Comparison of ENCODE assay signal across 1 cellular context in genomic region chr1:181088079-181089016, GRCh38.
A peak's percentile ranks its signal among the peaks of the same experiment; 100 is the strongest.
TF ChIP-seq lines count a peak whose summit lies in the region.

Gene IER5 (plus strand): TSS chr1:181088700. CDS start chr1:181088903, 203 bp downstream.

TF ChIP-seq in HepG2, 621 proteins besides CTCF, POLR2A, EP300 and RAD21 (continued from another document and continues in another):
- no peak for TF ChIP-seq ZNF691 (CRISPR knock-in tag; IDR thresholded peaks at IDR 0.05; ENCODE audit: borderline replicate concordance, low read depth)
- no peak for TF ChIP-seq NFE2 (CRISPR knock-in tag; IDR thresholded peaks at IDR 0.05)
- TF ChIP-seq ZNF232 (CRISPR knock-in tag; IDR thresholded peaks at IDR 0.05; ENCODE audit: borderline replicate concordance) = no peak; the same call in 1 of the 2 replicates
- TF ChIP-seq ZNF746 (CRISPR knock-in tag; IDR thresholded peaks at IDR 0.05) = no peak
- TF ChIP-seq ZNF207 (IDR thresholded peaks at IDR 0.05; ENCODE audit: borderline replicate concordance) = no peak
- TF ChIP-seq PRMT3 (CRISPR knock-in tag; IDR thresholded peaks at IDR 0.05; ENCODE audit: borderline replicate concordance, low read depth) = peak; percentile 84; the same call in 1 of the 2 replicates
- TF ChIP-seq ZC3H13 (CRISPR knock-in tag; IDR thresholded peaks at IDR 0.05) = peak; percentile 65; the same call in 1 of the 2 replicates
- TF ChIP-seq PCBP1 (IDR thresholded peaks at IDR 0.05; ENCODE audit: borderline replicate concordance, low read depth, low read length) = no peak
- no peak for TF ChIP-seq NCOR1 (IDR thresholded peaks at IDR 0.05; ENCODE audit: borderline replicate concordance, low read length)
- TF ChIP-seq MED13 (CRISPR knock-in tag; IDR thresholded peaks at IDR 0.05) = no peak
- no peak for TF ChIP-seq ZNF34 (CRISPR knock-in tag; IDR thresholded peaks at IDR 0.05; ENCODE audit: borderline replicate concordance)
- no peak for TF ChIP-seq GPBP1L1 (CRISPR knock-in tag; IDR thresholded peaks at IDR 0.05)
- TF ChIP-seq ETV6 (CRISPR knock-in tag; conservative IDR thresholded peaks at IDR 0.05) = peak; percentile 64; the same call in 1 of the 2 replicates
- peak; percentile 23; the same call in 1 of the 2 replicates for TF ChIP-seq NCOA2 (CRISPR knock-in tag; IDR thresholded peaks at IDR 0.05)
- no peak for TF ChIP-seq ZBTB2 (CRISPR knock-in tag; IDR thresholded peaks at IDR 0.05; ENCODE audit: low read depth)
- TF ChIP-seq JDP2 (CRISPR knock-in tag; IDR thresholded peaks at IDR 0.05; ENCODE audit: borderline replicate concordance) = no peak
- TF ChIP-seq ZNF670 (CRISPR knock-in tag; IDR thresholded peaks at IDR 0.05; ENCODE audit: borderline replicate concordance) = no peak
- peak; percentile 82 for TF ChIP-seq SNAPC2 (CRISPR knock-in tag; IDR thresholded peaks at IDR 0.05)
- TF ChIP-seq MATR3 (CRISPR knock-in tag; IDR thresholded peaks at IDR 0.05) = no peak
- TF ChIP-seq FOXC1 (CRISPR knock-in tag; IDR thresholded peaks at IDR 0.05; ENCODE audit: borderline replicate concordance) = peak; percentile 55; the same call in 1 of the 2 replicates
- no peak for TF ChIP-seq SNAI1 (CRISPR knock-in tag; IDR thresholded peaks at IDR 0.05; ENCODE audit: borderline replicate concordance)
- TF ChIP-seq ZNF432 (CRISPR knock-in tag; IDR thresholded peaks at IDR 0.05; ENCODE audit: borderline replicate concordance) = no peak
- TF ChIP-seq FOXJ3 (CRISPR knock-in tag; IDR thresholded peaks at IDR 0.05; ENCODE audit: borderline replicate concordance) = peak; percentile 18; the same call in 1 of the 2 replicates
- TF ChIP-seq ZNF335 (CRISPR knock-in tag; IDR thresholded peaks at IDR 0.05) = peak; percentile 82
- peak; percentile 80 for TF ChIP-seq ZNF547 (CRISPR knock-in tag; IDR thresholded peaks at IDR 0.05)
- peak; percentile 34; the same call in 1 of the 2 replicates for TF ChIP-seq ZIK1 (CRISPR knock-in tag; IDR thresholded peaks at IDR 0.05; ENCODE audit: borderline replicate concordance, low read depth)
- TF ChIP-seq SP2 (CRISPR knock-in tag; IDR thresholded peaks at IDR 0.05) = peak; percentile 78
- TF ChIP-seq ZC3H4 (CRISPR knock-in tag; IDR thresholded peaks at IDR 0.05; ENCODE audit: borderline replicate concordance) = no peak
- peak; percentile 70 for TF ChIP-seq PPARG (CRISPR knock-in tag; conservative IDR thresholded peaks at IDR 0.05)
- TF ChIP-seq ZMYM4 (CRISPR knock-in tag; IDR thresholded peaks at IDR 0.05) = peak; percentile 97
- no peak for TF ChIP-seq ETS1 (CRISPR knock-in tag; IDR thresholded peaks at IDR 0.05)
- no peak for TF ChIP-seq ZNF629 (CRISPR knock-in tag; conservative IDR thresholded peaks at IDR 0.05)
- no peak for TF ChIP-seq ZNF234 (CRISPR knock-in tag; conservative IDR thresholded peaks at IDR 0.05)
- TF ChIP-seq ZNF350 (CRISPR knock-in tag; IDR thresholded peaks at IDR 0.05; ENCODE audit: borderline replicate concordance, low read depth) = peak; percentile 77; the same call in 1 of the 2 replicates
- TF ChIP-seq MTA3 (CRISPR knock-in tag; IDR thresholded peaks at IDR 0.05) = no peak
- no peak; the same call in 1 of the 2 replicates for TF ChIP-seq ZXDC (CRISPR knock-in tag; IDR thresholded peaks at IDR 0.05)
- no peak for TF ChIP-seq PAWR (CRISPR knock-in tag; IDR thresholded peaks at IDR 0.05; ENCODE audit: borderline replicate concordance)
- TF ChIP-seq KDM2A (CRISPR knock-in tag; IDR thresholded peaks at IDR 0.05; ENCODE audit: borderline replicate concordance, low read depth) = peak; percentile 87
- peak; percentile 82; the same call in 1 of the 2 replicates for TF ChIP-seq PHF21A (CRISPR knock-in tag; IDR thresholded peaks at IDR 0.05)
- 0 out of 2 replicates have a peak, but pooled peaks have one; percentile 46 for TF ChIP-seq CBFB (CRISPR knock-in tag; IDR thresholded peaks at IDR 0.05)
- TF ChIP-seq HIVEP1 (CRISPR knock-in tag; IDR thresholded peaks at IDR 0.05) = no peak
- TF ChIP-seq FOXM1 (CRISPR knock-in tag; IDR thresholded peaks at IDR 0.05) = no peak
- peak; percentile 46 for TF ChIP-seq FOXP4 (CRISPR knock-in tag; IDR thresholded peaks at IDR 0.05)
- peak; percentile 73 for TF ChIP-seq USF2 (IDR thresholded peaks at IDR 0.05; ENCODE audit: low read depth, low read length)
- TF ChIP-seq USF2 (CRISPR knock-in tag; IDR thresholded peaks at IDR 0.05; ENCODE audit: borderline replicate concordance) = peak; percentile 89; the same call in 1 of the 2 replicates
- no peak for TF ChIP-seq CHCHD3 (CRISPR knock-in tag; IDR thresholded peaks at IDR 0.05)
- no peak for TF ChIP-seq ZNF572 (CRISPR knock-in tag; IDR thresholded peaks at IDR 0.05)
- no peak for TF ChIP-seq RNF219 (CRISPR knock-in tag; IDR thresholded peaks at IDR 0.05)
- no peak for TF ChIP-seq AHR (CRISPR knock-in tag; IDR thresholded peaks at IDR 0.05)
- no peak for TF ChIP-seq CENPT (CRISPR knock-in tag; IDR thresholded peaks at IDR 0.05; ENCODE audit: low read depth)
- TF ChIP-seq TOPORS (CRISPR knock-in tag; IDR thresholded peaks at IDR 0.05) = no peak
- no peak for TF ChIP-seq FUBP1 (CRISPR knock-in tag; IDR thresholded peaks at IDR 0.05; ENCODE audit: borderline replicate concordance)
- TF ChIP-seq CBX1 (IDR thresholded peaks at IDR 0.05; ENCODE audit: low read depth) = peak; percentile 64
- TF ChIP-seq TAF1 (CRISPR knock-in tag; IDR thresholded peaks at IDR 0.05) = peak; percentile 98
